18 cellular contexts compared by ENCODE assay signal in genomic region chr2:226738821-226739507, GRCh38.
DNase-seq lines count a peak whose midpoint lies in the region; ATAC-seq and TF ChIP-seq lines count a peak whose summit lies in the region.
"Had no signal": no experiment of that assay in that cellular context is flagged by ENCODE, and none has a peak within 500 bp of the region (broad histone marks: within the 10 kb centered on the region; RNA-seq: fewer than 3 reads in every experiment).

No MANE protein-coding gene starts in this region.

- CTCF ChIA-PET in HCT116 (lab: Charles Lee), result no interaction called here

- no peak for TF ChIP-seq RAD21 in HCT116 (IDR thresholded peaks at IDR 0.05; ENCODE audit: low read depth)

- H3K9ac ChIP-seq in HCT116 (ENCODE audit: low read length) (no peak overlapping the region), iPS-20b (ENCODE audit: low read depth, low read length) (no peak overlapping the region)
- H3K9ac ChIP-seq: BLaER1 treated with 17β-estradiol and CSF1 and Interleukin-3, amounts not matched to agents 10 nM and 100 nM had no signal

- DNase-seq in HCT116 (ENCODE audit: low read depth, low spot score) (no peak), body of pancreas (peak in 3 of 4 donors; percentile 29 to 44 (median 39)), gastrocnemius medialis (peak; percentile 25 to 43), HuH-7.5 (ENCODE audit: low spot score) (no peak), AG20443 (ENCODE audit: low spot score) (no peak)
- no peak for DNase-seq in T-helper 2 cell treated with Interferon-gamma antibody and Interleukin-4, amounts not matched to agents 5 μg/mL and 100 μg/mL, for 36 hours (ENCODE audit: low spot score)
- DNase-seq: activated naive CD8-positive, alpha-beta T cell treated with anti-CD3 and anti-CD28 coated beads, Interleukin-2, amount 10 ng/mL, durations not matched to agents 7 days and 5 days; activated T-cell treated with anti-CD3 and anti-CD28 coated beads for 4 hours; erythroblast; HCEC 1CT; NCI-H1048; NCI-H226; stimulated activated naive CD8-positive, alpha-beta T cell treated with anti-CD3 and anti-CD28 coated beads, Interleukin-15, Interleukin-2, amounts not matched to agents 100 U/mL and 50 U/mL, for 24 hours; T-helper 1 cell had no signal

- H3K36me3 ChIP-seq in HCT116 (ENCODE audit: control insufficient read depth in 1 of 2, insufficient read depth in 2 of 2, low read length in 2 of 2), result peaks cover 0 to 29% of the 10 kb centered on the region in 2 experiments; a peak in 2 of 4 replicates
- H3K36me3 ChIP-seq in body of pancreas (replicated peaks in 1 of 2; ENCODE audit: insufficient read depth in 1 of 2, low read depth in 2 of 2), result no peaks in the 10 kb centered on the region
- H3K36me3 ChIP-seq in iPS-20b (ENCODE audit: insufficient read depth, low read depth, low read length), result no peaks in the 10 kb centered on the region; the same call in 1 of the 2 replicates
- H3K36me3 ChIP-seq in gastrocnemius medialis, result no peaks in the 10 kb centered on the region

- H3K4me3 ChIP-seq in HCT116 (replicated peaks in 1 of 2; ENCODE audit: low read depth in 1 of 2, low read length in 2 of 2), result no peak overlapping the region
- no peak overlapping the region for H3K4me3 ChIP-seq in body of pancreas
- H3K4me3 ChIP-seq in iPS-20b (ENCODE audit: low read length), result no peak overlapping the region
- peak overlapping the region in 1 of 4 donors; percentile 18 for H3K4me3 ChIP-seq in gastrocnemius medialis
- H3K4me3 ChIP-seq: BLaER1 treated with 17β-estradiol and CSF1 and Interleukin-3, amounts not matched to agents 10 nM and 100 nM had no signal

- in situ Hi-C loops in gastrocnemius medialis (cut with MboI; ENCODE audit: low sequenced_read_pairs in 4 of 4), result no loop called here

- H3K27ac ChIP-seq in HCT116 (ENCODE audit: low read depth, low read length) (peak overlapping the region; percentile 32), body of pancreas (peak overlapping the region in 3 of 4 donors; percentile 19 to 37 (median 27)), iPS-20b (ENCODE audit: low read length) (peak overlapping the region; percentile 48), gastrocnemius medialis (peak overlapping the region; percentile 73 to 91 (median 81))
- H3K27ac ChIP-seq: BLaER1 treated with 17β-estradiol and CSF1 and Interleukin-3, amounts not matched to agents 10 nM and 100 nM had no signal

- no peak overlapping the region for H3K27ac Mint-ChIP-seq in T-helper 2 cell treated with Interferon-gamma antibody and Interleukin-4, amounts not matched to agents 5 μg/mL and 100 μg/mL, for 36 hours
- H3K27ac Mint-ChIP-seq: activated naive CD8-positive, alpha-beta T cell treated with anti-CD3 and anti-CD28 coated beads, Interleukin-2, amount 10 ng/mL, durations not matched to agents 7 days and 5 days had no signal

- no peaks in the 10 kb centered on the region for H3K27me3 ChIP-seq in HCT116 (ENCODE audit: insufficient read depth, low read length)
- H3K27me3 ChIP-seq in body of pancreas, result no peaks in the 10 kb centered on the region
- no peaks in the 10 kb centered on the region for H3K27me3 ChIP-seq in iPS-20b (ENCODE audit: insufficient read depth, low read length)
- H3K27me3 ChIP-seq in gastrocnemius medialis, result no peaks in the 10 kb centered on the region
- H3K27me3 ChIP-seq: BLaER1 treated with 17β-estradiol and CSF1 and Interleukin-3, amounts not matched to agents 10 nM and 100 nM had no signal

- H3K9me3 ChIP-seq in HCT116 (ENCODE audit: control insufficient read depth in 1 of 2, insufficient read depth in 1 of 2, low read depth in 1 of 2, low read length in 2 of 2) (no peaks in the 10 kb centered on the region), body of pancreas (no peaks in the 10 kb centered on the region), iPS-20b (ENCODE audit: insufficient read depth, low read depth, low read length) (no peaks in the 10 kb centered on the region), gastrocnemius medialis (no peaks in the 10 kb centered on the region)

- TF ChIP-seq CTCF in HCT116 (IDR thresholded peaks at IDR 0.05 in 2 of 3, conservative IDR thresholded peaks at IDR 0.05 in 1 of 3; ENCODE audit: borderline replicate concordance in 1 of 3, insufficient read depth in 1 of 3, low read depth in 2 of 3, low read length in 2 of 3) (no peak), body of pancreas (IDR thresholded peaks at IDR 0.05) (no peak), gastrocnemius medialis (IDR thresholded peaks at IDR 0.05 in 4 of 5, conservative IDR thresholded peaks at IDR 0.05 in 1 of 5) (no peak)

- TF ChIP-seq POLR2A in HCT116 (IDR thresholded peaks at IDR 0.05; ENCODE audit: borderline replicate concordance, extremely low read depth, insufficient read depth, insufficient read length), result no peak
- no peak for TF ChIP-seq POLR2A in body of pancreas (IDR thresholded peaks at IDR 0.05)
- TF ChIP-seq POLR2A in gastrocnemius medialis (IDR thresholded peaks at IDR 0.05), result no peak

- H3K36me3 Mint-ChIP-seq in T-helper 2 cell treated with Interferon-gamma antibody and Interleukin-4, amounts not matched to agents 5 μg/mL and 100 μg/mL, for 36 hours (ENCODE audit: low read depth), result no peaks in the 10 kb centered on the region

- intact Hi-C loops in HCT116 (cut with micrococcal nuclease), result no loop called here
- intact Hi-C loops in body of pancreas (cut with DNase I), result no loop called here
- intact Hi-C loops in gastrocnemius medialis (cut with DNase I; ENCODE audit: low total_unique reads), result loop anchor here (10.0 kb wide), 1 partner anchor 56 kb away; the partner anchor contains the start of gene IRS1

- no peaks in the 10 kb centered on the region for H3K9me2 ChIP-seq in HCT116 (ENCODE audit: insufficient read depth)

- no TSS peak for BruUV-seq in HCT116 (replicated peaks; lab: Mats Ljungman, UMichigan)

- ATAC-seq in HCT116, result no peak
- peak; percentile 76 for ATAC-seq in body of pancreas
- ATAC-seq in gastrocnemius medialis, result peak; percentile 60 to 80
- ATAC-seq in HG02981 (IDR thresholded peaks at IDR 0.05; ENCODE audit: unreplicated experiment), result no peak
- ATAC-seq: activated CD4-positive, CD25-positive, alpha-beta regulatory T cell treated with anti-CD3 and anti-CD28 coated beads, Interleukin-2, amount 50 U/mL, for 24 hours; stimulated activated naive CD8-positive, alpha-beta T cell treated with anti-CD3 and anti-CD28 coated beads, Interleukin-15, Interleukin-2, amounts not matched to agents 100 U/mL and 50 U/mL, for 24 hours had no signal

- peaks cover 1% of the 10 kb centered on the region for H3K4me1 Mint-ChIP-seq in T-helper 2 cell treated with Interferon-gamma antibody and Interleukin-4, amounts not matched to agents 5 μg/mL and 100 μg/mL, for 36 hours (ENCODE audit: low read depth)

- H2AFZ ChIP-seq in HCT116 (ENCODE audit: low read depth, low read length, poor library complexity, severe bottlenecking), result no peak overlapping the region

- peaks cover 15% of the 10 kb centered on the region for H3K27me3 Mint-ChIP-seq in T-helper 2 cell treated with Interferon-gamma antibody and Interleukin-4, amounts not matched to agents 5 μg/mL and 100 μg/mL, for 36 hours (ENCODE audit: low read depth)
- H3K27me3 Mint-ChIP-seq: activated naive CD8-positive, alpha-beta T cell treated with anti-CD3 and anti-CD28 coated beads, Interleukin-2, amount 10 ng/mL, durations not matched to agents 7 days and 5 days had no signal

- no peak overlapping the region for H3K4me3 Mint-ChIP-seq in T-helper 2 cell treated with Interferon-gamma antibody and Interleukin-4, amounts not matched to agents 5 μg/mL and 100 μg/mL, for 36 hours
- H3K4me3 Mint-ChIP-seq: activated naive CD8-positive, alpha-beta T cell treated with anti-CD3 and anti-CD28 coated beads, Interleukin-2, amount 10 ng/mL, durations not matched to agents 7 days and 5 days had no signal

- POLR2A ChIA-PET in HCT116 (lab: Charles Lee), result no interaction called here

- H3K79me2 ChIP-seq in HCT116 (ENCODE audit: insufficient read depth, low read length), result peaks cover 71% of the 10 kb centered on the region

- H3K9me3 Mint-ChIP-seq in T-helper 2 cell treated with Interferon-gamma antibody and Interleukin-4, amounts not matched to agents 5 μg/mL and 100 μg/mL, for 36 hours, result no peaks in the 10 kb centered on the region
- H3K9me3 Mint-ChIP-seq: activated naive CD8-positive, alpha-beta T cell treated with anti-CD3 and anti-CD28 coated beads, Interleukin-2, amount 10 ng/mL, durations not matched to agents 7 days and 5 days had no signal

- H3K4me1 ChIP-seq in HCT116 (ENCODE audit: control insufficient read depth in 1 of 2, insufficient read depth in 2 of 2, low read length in 2 of 2) (peaks cover 54 to 56% of the 10 kb centered on the region in 2 experiments), body of pancreas (peaks cover 52% of the 10 kb centered on the region), iPS-20b (ENCODE audit: insufficient read depth, low read length) (peaks cover 11% of the 10 kb centered on the region; the same call in 1 of the 2 replicates), gastrocnemius medialis (peaks cover 46 to 56% of the 10 kb centered on the region in 2 donors)

- RAD21 ChIA-PET in HCT116 (lab: Charles Lee; ENCODE audit: low non-redundant PET in 1 of 2, low total read pairs in 2 of 2, uncharacterized antibody in 2 of 2, unreplicated experiment in 2 of 2), result no interaction called here

- no peaks in the 10 kb centered on the region for H4K20me1 ChIP-seq in HCT116 (ENCODE audit: insufficient read depth)
- H4K20me1 ChIP-seq: BLaER1 treated with 17β-estradiol and CSF1 and Interleukin-3, amounts not matched to agents 10 nM and 100 nM had no signal

- WGBS in body of pancreas, 2 donors, result 40 to 47% methylated on average over 6 of the region's 6 CpGs

- no peak overlapping the region for H3K4me2 ChIP-seq in HCT116 (ENCODE audit: low read length)
- H3K4me2 ChIP-seq: BLaER1 treated with 17β-estradiol and CSF1 and Interleukin-3, amounts not matched to agents 10 nM and 100 nM had no signal

TF ChIP-seq in HCT116, 20 proteins besides CTCF, POLR2A, EP300 and RAD21 (continues in another document):
- TF ChIP-seq SIN3A (IDR thresholded peaks at IDR 0.05; ENCODE audit: low read depth) (no peak), ZNF274 (IDR thresholded peaks at IDR 0.05; ENCODE audit: low read depth, low read length) (no peak), EGR1 (IDR thresholded peaks at IDR 0.05; ENCODE audit: low read depth) (no peak), CEBPB (IDR thresholded peaks at IDR 0.05; ENCODE audit: low read depth) (no peak), SP1 (IDR thresholded peaks at IDR 0.05; ENCODE audit: low read depth) (no peak), FOSL1 (IDR thresholded peaks at IDR 0.05; ENCODE audit: low read depth) (no peak), CBX3 (IDR thresholded peaks at IDR 0.05; ENCODE audit: low read depth) (no peak), MAX (IDR thresholded peaks at IDR 0.05) (no peak)

Comparison
In these comparisons a context has a peak if more than half of its experiments do, and no peak if none do; other contexts are left out.
1. ATAC-seq: peak in body of pancreas (single experiment) and gastrocnemius medialis (2 of 2); none in HCT116 (single experiment) and HG02981 (single experiment).
2. DNase-seq: peak in body of pancreas (3 of 4) and gastrocnemius medialis (2 of 2); none in HCT116 (single experiment), T-helper 2 cell treated with Interferon-gamma antibody and Interleukin-4, amounts not matched to agents 5 μg/mL and 100 μg/mL, for 36 hours (single experiment), HuH-7.5 (single experiment) and AG20443 (single experiment).
3. H3K27ac ChIP-seq: peak in every context shown above with its lines; median percentile 81 in gastrocnemius medialis; 48 in iPS-20b; 32 in HCT116; 27 in body of pancreas.